Comparison of ENCODE assay signal across 1 cellular context in the genomic region with DNA sequence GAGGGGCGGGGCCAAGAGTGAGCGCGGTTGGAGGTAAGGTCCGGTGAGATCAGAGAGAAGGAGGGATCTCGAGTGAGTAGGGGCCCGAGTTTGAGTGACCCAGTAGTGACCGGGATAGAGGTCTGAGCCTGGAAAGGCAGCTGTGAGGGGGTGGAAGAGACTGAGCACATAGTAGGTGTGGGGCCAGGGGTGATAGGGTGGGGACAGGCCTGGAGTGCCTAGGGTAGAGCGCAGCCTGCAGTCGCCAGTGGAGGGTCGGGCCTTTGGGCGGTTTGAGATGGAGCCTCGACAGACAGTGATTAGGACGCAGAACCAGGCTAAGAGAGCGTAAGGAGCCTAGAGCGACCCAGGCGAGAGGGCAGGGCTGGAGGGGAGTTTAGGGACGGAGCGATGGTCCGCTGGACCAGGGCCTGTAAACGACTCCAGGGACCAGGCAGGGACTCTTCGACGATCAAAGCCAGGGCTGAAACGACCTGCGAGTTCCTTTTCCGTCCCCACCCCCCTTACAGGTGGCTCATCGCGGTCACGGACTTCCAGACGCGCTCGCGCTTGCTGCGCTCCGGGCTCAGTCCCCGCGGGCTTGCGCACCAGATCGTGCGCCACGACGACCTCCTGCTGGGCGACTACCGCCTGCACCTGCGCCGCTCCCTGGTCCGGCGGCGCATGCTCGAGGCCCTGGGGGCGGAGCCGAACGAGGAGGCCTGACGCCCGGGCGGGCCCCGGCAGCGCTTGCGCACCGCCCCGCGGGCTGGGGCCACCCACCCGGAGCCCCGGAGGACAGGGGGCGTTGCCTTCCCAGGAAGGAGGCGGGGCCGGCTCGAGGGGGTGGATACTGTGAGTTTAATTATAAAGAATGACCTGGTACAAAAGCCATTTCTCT.
TF ChIP-seq lines count a peak whose summit lies in the region.

No MANE protein-coding gene starts in this region.

TF ChIP-seq in WTC11, 78 proteins besides CTCF, POLR2A, EP300 and RAD21 (continued from another document):
- TF ChIP-seq FOXP4 (CRISPR knock-in tag; IDR thresholded peaks at IDR 0.05): 0 out of 2 replicates have a peak, but pooled peaks have one; percentile 22
- no peak for TF ChIP-seq NFE2L1 (CRISPR knock-in tag; IDR thresholded peaks at IDR 0.05)
- peak; percentile 91 for TF ChIP-seq PRDM15 (CRISPR knock-in tag; IDR thresholded peaks at IDR 0.05)
- TF ChIP-seq FOXK1 (CRISPR knock-in tag; IDR thresholded peaks at IDR 0.05): no peak; the same call in 1 of the 2 replicates
- TF ChIP-seq, protein P1, sequence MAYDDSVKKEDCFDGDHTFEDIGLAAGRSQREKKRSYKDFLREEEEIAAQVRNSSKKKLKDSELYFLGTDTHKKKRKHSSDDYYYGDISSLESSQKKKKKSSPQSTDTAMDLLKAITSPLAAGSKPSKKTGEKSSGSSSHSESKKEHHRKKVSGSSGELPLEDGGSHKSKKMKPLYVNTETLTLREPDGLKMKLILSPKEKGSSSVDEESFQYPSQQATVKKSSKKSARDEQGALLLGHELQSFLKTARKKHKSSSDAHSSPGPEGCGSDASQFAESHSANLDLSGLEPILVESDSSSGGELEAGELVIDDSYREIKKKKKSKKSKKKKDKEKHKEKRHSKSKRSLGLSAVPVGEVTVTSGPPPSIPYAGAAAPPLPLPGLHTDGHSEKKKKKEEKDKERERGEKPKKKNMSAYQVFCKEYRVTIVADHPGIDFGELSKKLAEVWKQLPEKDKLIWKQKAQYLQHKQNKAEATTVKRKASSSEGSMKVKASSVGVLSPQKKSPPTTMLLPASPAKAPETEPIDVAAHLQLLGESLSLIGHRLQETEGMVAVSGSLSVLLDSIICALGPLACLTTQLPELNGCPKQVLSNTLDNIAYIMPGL (CRISPR knock-in tag; IDR thresholded peaks at IDR 0.05): 0 out of 2 replicates have a peak, but pooled peaks have one; percentile 60
- TF ChIP-seq, protein P2, sequence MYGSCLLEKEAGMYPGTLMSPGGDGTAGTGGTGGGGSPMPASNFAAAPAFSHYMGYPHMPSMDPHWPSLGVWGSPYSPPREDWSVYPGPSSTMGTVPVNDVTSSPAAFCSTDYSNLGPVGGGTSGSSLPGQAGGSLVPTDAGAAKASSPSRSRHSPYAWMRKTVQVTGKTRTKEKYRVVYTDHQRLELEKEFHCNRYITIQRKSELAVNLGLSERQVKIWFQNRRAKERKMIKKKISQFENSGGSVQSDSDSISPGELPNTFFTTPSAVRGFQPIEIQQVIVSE (CRISPR knock-in tag; IDR thresholded peaks at IDR 0.05; ENCODE audit: borderline replicate concordance): no peak
- no peak for TF ChIP-seq IRF2 (CRISPR knock-in tag; IDR thresholded peaks at IDR 0.05; ENCODE audit: borderline replicate concordance, low read depth)
- TF ChIP-seq ZNF219 (CRISPR knock-in tag; IDR thresholded peaks at IDR 0.05; ENCODE audit: borderline replicate concordance): no peak
- TF ChIP-seq TCF7 (CRISPR knock-in tag; IDR thresholded peaks at IDR 0.05; ENCODE audit: low read depth): no peak
- no peak for TF ChIP-seq CREM (CRISPR knock-in tag; IDR thresholded peaks at IDR 0.05)
- peak; percentile 69 for TF ChIP-seq SP1 (CRISPR knock-in tag; conservative IDR thresholded peaks at IDR 0.05)
- TF ChIP-seq ZNF232 (CRISPR knock-in tag; IDR thresholded peaks at IDR 0.05): peak; percentile 70; the same call in 1 of the 2 replicates
- peak; percentile 22 for TF ChIP-seq ETV6 (CRISPR knock-in tag; IDR thresholded peaks at IDR 0.05)
- no peak for TF ChIP-seq RELA (CRISPR knock-in tag; IDR thresholded peaks at IDR 0.05; ENCODE audit: borderline replicate concordance)
- TF ChIP-seq OVOL2 (CRISPR knock-in tag; IDR thresholded peaks at IDR 0.05; ENCODE audit: borderline replicate concordance): no peak
- no peak for TF ChIP-seq MXD4 (CRISPR knock-in tag; IDR thresholded peaks at IDR 0.05; ENCODE audit: borderline replicate concordance)
- TF ChIP-seq, protein P3, sequence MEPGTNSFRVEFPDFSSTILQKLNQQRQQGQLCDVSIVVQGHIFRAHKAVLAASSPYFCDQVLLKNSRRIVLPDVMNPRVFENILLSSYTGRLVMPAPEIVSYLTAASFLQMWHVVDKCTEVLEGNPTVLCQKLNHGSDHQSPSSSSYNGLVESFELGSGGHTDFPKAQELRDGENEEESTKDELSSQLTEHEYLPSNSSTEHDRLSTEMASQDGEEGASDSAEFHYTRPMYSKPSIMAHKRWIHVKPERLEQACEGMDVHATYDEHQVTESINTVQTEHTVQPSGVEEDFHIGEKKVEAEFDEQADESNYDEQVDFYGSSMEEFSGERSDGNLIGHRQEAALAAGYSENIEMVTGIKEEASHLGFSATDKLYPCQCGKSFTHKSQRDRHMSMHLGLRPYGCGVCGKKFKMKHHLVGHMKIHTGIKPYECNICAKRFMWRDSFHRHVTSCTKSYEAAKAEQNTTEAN (CRISPR knock-in tag; IDR thresholded peaks at IDR 0.05): peak; percentile 28; the same call in 1 of the 2 replicates
- TF ChIP-seq, protein P4, sequence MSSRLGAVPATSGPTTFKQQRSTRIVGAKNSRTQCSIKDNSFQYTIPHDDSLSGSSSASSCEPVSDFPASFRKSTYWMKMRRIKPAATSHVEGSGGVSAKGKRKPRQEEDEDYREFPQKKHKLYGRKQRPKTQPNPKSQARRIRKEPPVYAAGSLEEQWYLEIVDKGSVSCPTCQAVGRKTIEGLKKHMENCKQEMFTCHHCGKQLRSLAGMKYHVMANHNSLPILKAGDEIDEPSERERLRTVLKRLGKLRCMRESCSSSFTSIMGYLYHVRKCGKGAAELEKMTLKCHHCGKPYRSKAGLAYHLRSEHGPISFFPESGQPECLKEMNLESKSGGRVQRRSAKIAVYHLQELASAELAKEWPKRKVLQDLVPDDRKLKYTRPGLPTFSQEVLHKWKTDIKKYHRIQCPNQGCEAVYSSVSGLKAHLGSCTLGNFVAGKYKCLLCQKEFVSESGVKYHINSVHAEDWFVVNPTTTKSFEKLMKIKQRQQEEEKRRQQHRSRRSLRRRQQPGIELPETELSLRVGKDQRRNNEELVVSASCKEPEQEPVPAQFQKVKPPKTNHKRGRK (CRISPR knock-in tag; IDR thresholded peaks at IDR 0.05; ENCODE audit: borderline replicate concordance): no peak
- TF ChIP-seq, protein P5, sequence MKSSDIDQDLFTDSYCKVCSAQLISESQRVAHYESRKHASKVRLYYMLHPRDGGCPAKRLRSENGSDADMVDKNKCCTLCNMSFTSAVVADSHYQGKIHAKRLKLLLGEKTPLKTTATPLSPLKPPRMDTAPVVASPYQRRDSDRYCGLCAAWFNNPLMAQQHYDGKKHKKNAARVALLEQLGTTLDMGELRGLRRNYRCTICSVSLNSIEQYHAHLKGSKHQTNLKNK (CRISPR knock-in tag; IDR thresholded peaks at IDR 0.05): no peak
- TF ChIP-seq PRRX2 (CRISPR knock-in tag; IDR thresholded peaks at IDR 0.05): no peak
- peak; percentile 75; the same call in 1 of the 2 replicates for TF ChIP-seq MAX (CRISPR knock-in tag; IDR thresholded peaks at IDR 0.05)
- no peak for TF ChIP-seq TEAD4 (CRISPR knock-in tag; IDR thresholded peaks at IDR 0.05)
- no peak for TF ChIP-seq E2F4 (CRISPR knock-in tag; IDR thresholded peaks at IDR 0.05; ENCODE audit: borderline replicate concordance, low read depth)
- no peak for TF ChIP-seq E2F1 (CRISPR knock-in tag; IDR thresholded peaks at IDR 0.05)
- no peak for TF ChIP-seq HMGA2 (CRISPR knock-in tag; IDR thresholded peaks at IDR 0.05)
- TF ChIP-seq NFYB (CRISPR knock-in tag; conservative IDR thresholded peaks at IDR 0.05; ENCODE audit: low read depth): no peak
- 0 out of 2 replicates have a peak, but pooled peaks have one; percentile 32 for TF ChIP-seq TEAD1 (CRISPR knock-in tag; IDR thresholded peaks at IDR 0.05)
- TF ChIP-seq ZNF425 (CRISPR knock-in tag; conservative IDR thresholded peaks at IDR 0.05): no peak
